8 cellular contexts compared by ENCODE assay signal in genomic region chr3:138174421-138175122, GRCh38. TPM values are rescaled to one million over a fixed set of nuclear protein-coding genes. Genes with fewer than 3 reads are reported as not detected.
A peak's percentile ranks its signal among the peaks of the same experiment; 100 is the strongest.
DNase-seq lines count a peak whose midpoint lies in the region; ATAC-seq, FAIRE-seq and TF ChIP-seq lines count a peak whose summit lies in the region.

Gene DBR1 (minus strand): TSS chr3:138174921. CDS start chr3:138174795, 126 bp downstream.

- peak within 1 kb of the TSS; percentile 98 for H3K4me3 Mint-ChIP-seq in mesothelial cell of epicardium

- H3K4me3 ChIP-seq in HUES64 (ENCODE audit: low read length) (peak within 1 kb of the TSS; percentile 82), OCI-LY3 (ENCODE audit: low read length) (peak within 1 kb of the TSS; percentile 88), endothelial cell of umbilical vein (replicated peaks in 1 of 3; ENCODE audit: insufficient read depth in 1 of 3, low read depth in 1 of 3, low read length in 3 of 3) (peak within 1 kb of the TSS; percentile 42 to 84 (median 61))

- no peaks in the 10 kb centered on the region for H4K20me1 ChIP-seq in OCI-LY3 (ENCODE audit: insufficient read depth, low read length)
- no peaks in the 10 kb centered on the region for H4K20me1 ChIP-seq in endothelial cell of umbilical vein (replicated peaks; ENCODE audit: control insufficient read depth, extremely low read depth, insufficient read depth, low read length)

- H3K4me1 ChIP-seq in HUES64 (ENCODE audit: insufficient read depth, low read length) (no peaks in the 10 kb centered on the region), OCI-LY3 (ENCODE audit: low read length) (peaks cover 10% of the 10 kb centered on the region), endothelial cell of umbilical vein (ENCODE audit: control insufficient read depth, extremely low read depth, insufficient read depth, low read length) (peaks cover 13% of the 10 kb centered on the region)

- intact Hi-C loops in endothelial cell of umbilical vein (cut with micrococcal nuclease): loop anchor here (1.0 to 5.0 kb wide), 3 partner anchors 13 to 107 kb away; partner anchors contain the start of genes ARMC8 and DZIP1L

- peak within 1 kb of the TSS; percentile 92 for H3K9ac ChIP-seq in HUES64 (ENCODE audit: low read depth, low read length)
- H3K9ac ChIP-seq in OCI-LY3 (ENCODE audit: low read length): peak within 1 kb of the TSS; percentile 72
- peak within 1 kb of the TSS; percentile 51 for H3K9ac ChIP-seq in endothelial cell of umbilical vein (replicated peaks; ENCODE audit: extremely low read depth, insufficient read depth, low read length)

- TF ChIP-seq CTCF in OCI-LY3 (IDR thresholded peaks at IDR 0.05; ENCODE audit: low read depth, low read length) (no peak), endothelial cell of umbilical vein (IDR thresholded peaks at IDR 0.05; ENCODE audit: extremely low read depth in 1 of 2, insufficient read depth in 1 of 2, low read depth in 1 of 2, low read length in 2 of 2) (no peak), mesothelial cell of epicardium (IDR thresholded peaks at IDR 0.05; ENCODE audit: unreplicated experiment) (no peak)

- dilution Hi-C loops in endothelial cell of umbilical vein (cut with MboI; ENCODE audit: extremely low pct_ligation_motif_present, low sequenced_read_pairs): no loop called here

- no peaks in the 10 kb centered on the region for H3K9me1 ChIP-seq in endothelial cell of umbilical vein (replicated peaks; ENCODE audit: control insufficient read depth, extremely low read depth, insufficient read depth, low read length)

- POLR2A ChIA-PET in endothelial cell of umbilical vein (lab: Charles Lee): interaction anchor here (0.8 to 1.5 kb wide), 2 partner anchors 13 to 1977 kb away, joined by 3 to 8 read pairs; partner anchors contain the start of gene ARMC8

- peaks cover 14% of the 10 kb centered on the region for H3K79me2 ChIP-seq in OCI-LY3 (ENCODE audit: low read length)
- H3K79me2 ChIP-seq in endothelial cell of umbilical vein (ENCODE audit: control insufficient read depth, insufficient read depth, low read length): peaks cover 17% of the 10 kb centered on the region

- peaks cover 6% of the 10 kb centered on the region; the same call in 1 of the 2 replicates for H3K27me3 ChIP-seq in HUES64 (ENCODE audit: insufficient read depth, low read length)
- H3K27me3 ChIP-seq in OCI-LY3 (ENCODE audit: low read depth, low read length): 0 out of 2 replicates have a peak, but pooled peaks cover 2% of the 10 kb centered on the region
- H3K27me3 ChIP-seq in endothelial cell of umbilical vein (ENCODE audit: control insufficient read depth in 2 of 2, insufficient read depth in 2 of 2, low read length in 2 of 2): peaks cover 0 to 3% of the 10 kb centered on the region in 2 experiments

- BruUV-seq in endothelial cell of umbilical vein (replicated peaks; lab: Mats Ljungman, UMichigan): TSS peak; percentile 56

- H3K9me3 Mint-ChIP-seq in mesothelial cell of epicardium: no peaks in the 10 kb centered on the region

- H2AFZ ChIP-seq in OCI-LY3 (ENCODE audit: low read depth, low read length): peak within 1 kb of the TSS; percentile 97
- H2AFZ ChIP-seq in endothelial cell of umbilical vein (ENCODE audit: low read depth, low read length): peak within 1 kb of the TSS; percentile 92

- under 1% methylated on average over 37 of the region's 38 CpGs for WGBS in HUES64

- DNase-seq in DMS 273 (lab: John Stamatoyannopoulos, UW; ENCODE audit: unreplicated experiment) (peak; percentile 96), endothelial cell of umbilical vein (ENCODE audit: low read depth, low spot score) (peak; percentile 81), mesothelial cell of epicardium (ENCODE audit: low spot score in 2 of 2, unreplicated experiment in 2 of 2) (peak; percentile 35 to 74)
- peak; percentile 87 for DNase-seq in activated CD8-positive, alpha-beta memory T cell treated with anti-CD3 and anti-CD28 coated beads, Interleukin-2, amount 50 U/mL, for 48 hours
- peak; percentile 29 to 40 for DNase-seq in stimulated activated CD8-positive, alpha-beta memory T cell treated with anti-CD3 and anti-CD28 coated beads, Interleukin-2, amount 100 ng/mL, for 1 hour (ENCODE audit: low read depth in 2 of 2)

- H3K36me3 Mint-ChIP-seq in mesothelial cell of epicardium: peaks cover 10% of the 10 kb centered on the region

- peak; percentile 96 for TF ChIP-seq POLR2A in endothelial cell of umbilical vein (IDR thresholded peaks at IDR 0.05; ENCODE audit: low read depth, low read length)

- H3K9me3 ChIP-seq in HUES64 (ENCODE audit: insufficient read depth, low read depth, low read length): no peaks in the 10 kb centered on the region
- H3K9me3 ChIP-seq in OCI-LY3 (ENCODE audit: insufficient read depth, low read length): no peaks in the 10 kb centered on the region
- H3K9me3 ChIP-seq in endothelial cell of umbilical vein (replicated peaks; ENCODE audit: control insufficient read depth, insufficient read depth, low read length): no peaks in the 10 kb centered on the region

- peak; percentile 91 for ATAC-seq in GM21515 (IDR thresholded peaks at IDR 0.05; ENCODE audit: unreplicated experiment)

- H3K36me3 ChIP-seq in HUES64 (ENCODE audit: insufficient read depth, low read length) (peaks cover 36% of the 10 kb centered on the region), OCI-LY3 (replicated peaks; ENCODE audit: low read depth, low read length) (peaks cover 3% of the 10 kb centered on the region), endothelial cell of umbilical vein (ENCODE audit: control insufficient read depth in 2 of 2, extremely low read depth in 1 of 2, insufficient read depth in 2 of 2, low read length in 2 of 2) (no peaks in the 10 kb centered on the region)

- CTCF ChIA-PET in endothelial cell of umbilical vein (lab: Charles Lee): interaction anchor here (1.0 to 2.8 kb wide), 6 partner anchors 12 to 741 kb away, joined by 3 to 17 read pairs (median 4); partner anchors contain the start of genes ARMC8 and DZIP1L

- peak within 1 kb of the TSS; percentile 97 for H3K27ac Mint-ChIP-seq in mesothelial cell of epicardium

- H3K27me3 Mint-ChIP-seq in mesothelial cell of epicardium (ENCODE audit: low read depth): peaks cover 8% of the 10 kb centered on the region

- peak; percentile 63 for FAIRE-seq in endothelial cell of umbilical vein (lab: Jason Lieb, UNC)

- peak within 1 kb of the TSS; percentile 74; the same call in 1 of the 2 replicates for H3K27ac ChIP-seq in HUES64 (ENCODE audit: low read depth, low read length)
- H3K27ac ChIP-seq in OCI-LY3 (ENCODE audit: low read length): peak within 1 kb of the TSS; percentile 54
- peak within 1 kb of the TSS; percentile 46 for H3K27ac ChIP-seq in endothelial cell of umbilical vein (ENCODE audit: insufficient read depth, low read depth, low read length)

- H3K4me1 Mint-ChIP-seq in mesothelial cell of epicardium: peaks cover 18% of the 10 kb centered on the region

- H3K4me2 ChIP-seq in OCI-LY3 (ENCODE audit: low read length) (peak within 1 kb of the TSS; percentile 94), endothelial cell of umbilical vein (ENCODE audit: insufficient read depth, low read length) (peak within 1 kb of the TSS; percentile 89)

TF ChIP-seq in endothelial cell of umbilical vein, 7 proteins besides CTCF, POLR2A, EP300 and RAD21:
- TF ChIP-seq EZH2 (IDR thresholded peaks at IDR 0.05; ENCODE audit: borderline replicate concordance, low read depth, low read length, severe bottlenecking) (no peak), GATA2 (IDR thresholded peaks at IDR 0.05; ENCODE audit: insufficient read depth, insufficient read length, low read depth, low read length) (peak; percentile 66), FOS (IDR thresholded peaks at IDR 0.05; ENCODE audit: borderline replicate concordance, insufficient read depth, low read length) (no peak), JUN (IDR thresholded peaks at IDR 0.05; ENCODE audit: borderline replicate concordance, insufficient read depth, insufficient read length, low read depth) (no peak), POLR2AphosphoS5 (IDR thresholded peaks at IDR 0.05; ENCODE audit: insufficient read depth, low read depth, low read length) (peak; percentile 81)
TF ChIP-seq in endothelial cell of umbilical vein: peak in this region for 2.

RNA-seq across cellular contexts. Expression of gene DBR1, which starts in this region (rescaled TPM):
- polyA plus RNA-seq in HUES64 (2013, experiment 1 of 2): 14.6 TPM
- polyA plus RNA-seq in HUES64 (2013, experiment 2 of 2): 16.7 TPM
- 16.5 and 17.8 TPM in 2 replicates for total RNA-seq in endothelial cell of umbilical vein
- polyA plus RNA-seq in endothelial cell of umbilical vein: 8.3 and 10.3 TPM in 2 replicates
- polyA plus RNA-seq in endothelial cell of umbilical vein (2011; cell fraction: cytosol; rRNA removed): 8.7 and 9.8 TPM in 2 replicates
- polyA plus RNA-seq in endothelial cell of umbilical vein (2011; cell fraction: nucleus; rRNA removed): 6.0 and 8.1 TPM in 2 replicates
- 9.2 and 11.7 TPM in 2 replicates for polyA plus RNA-seq in endothelial cell of umbilical vein (2012)
- 4.6 and 6.3 TPM in 2 replicates for polyA minus RNA-seq in endothelial cell of umbilical vein
- polyA minus RNA-seq in endothelial cell of umbilical vein (2011; cell fraction: cytosol; rRNA and poly(A)+ RNA removed): 12.3 TPM
- polyA minus RNA-seq in endothelial cell of umbilical vein (2011; cell fraction: nucleus; rRNA and poly(A)+ RNA removed): 4.1 and 6.3 TPM in 2 replicates
- 19.3 to 21.1 TPM (median 21.0 TPM) in 3 replicates for total RNA-seq in mesothelial cell of epicardium

Comparison
In these comparisons a context has a peak if more than half of its experiments do, and no peak if none do; other contexts are left out.
1. Peak in every context shown above with its lines: DNase-seq, ATAC-seq, H3K4me3 ChIP-seq and H3K27ac ChIP-seq.
2. DNase-seq: peak in every context shown above with its lines; median percentile 96 in DMS 273; 87 in activated CD8-positive, alpha-beta memory T cell treated with anti-CD3 and anti-CD28 coated beads, Interleukin-2, amount 50 U/mL, for 48 hours; 81 in endothelial cell of umbilical vein; 54 in mesothelial cell of epicardium; 34 in stimulated activated CD8-positive, alpha-beta memory T cell treated with anti-CD3 and anti-CD28 coated beads, Interleukin-2, amount 100 ng/mL, for 1 hour.